ENCODE assay signal across 16 cellular contexts in the genomic region with DNA sequence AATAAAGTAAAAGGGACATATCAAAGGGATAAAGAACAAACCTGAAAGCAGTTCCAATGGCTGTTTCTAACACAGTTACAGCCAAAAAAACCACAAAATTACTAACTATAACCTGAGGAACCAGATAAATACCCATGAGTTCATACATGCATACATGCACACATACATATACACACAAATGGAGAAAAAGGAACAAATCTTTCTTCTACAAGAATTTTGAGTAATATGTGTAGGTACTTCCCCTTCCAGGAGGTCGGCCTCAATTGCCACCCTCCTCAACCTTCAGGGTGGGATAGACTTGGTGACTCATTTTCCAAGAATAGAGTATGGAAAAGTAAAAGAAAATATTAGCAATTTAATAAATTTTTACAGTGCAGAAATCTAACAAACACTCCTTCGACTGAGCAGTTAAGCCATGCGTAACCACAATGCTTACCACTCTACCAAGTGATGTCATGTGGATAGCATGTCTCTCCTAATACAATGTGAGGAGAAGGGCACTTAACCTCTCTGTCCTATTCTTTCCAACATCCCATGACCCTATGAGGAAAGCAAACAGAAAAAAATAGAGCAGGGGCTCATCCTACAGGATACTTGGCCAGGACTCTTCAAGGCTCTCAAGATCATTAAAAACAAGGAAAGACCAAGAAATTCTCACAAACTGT.
DNase-seq lines count a peak whose midpoint lies in the region; ATAC-seq lines count a peak whose summit lies in the region.
"Had no signal": no experiment of that assay in that cellular context is flagged by ENCODE, and none has a peak within 500 bp of the region (broad histone marks: within the 10 kb centered on the region; RNA-seq: fewer than 3 reads in every experiment).

No MANE protein-coding gene starts in this region.

- ATAC-seq in GM21526 (IDR thresholded peaks at IDR 0.05; ENCODE audit: low FRiP score, unreplicated experiment), result no peak

- DNase-seq in A172 (ENCODE audit: low spot score) (peak; percentile 43), EL (peak; percentile 37), RPMI7951 (ENCODE audit: low read depth) (peak; percentile 25), foreskin melanocyte (peak; percentile 2), ecto neural progenitor cell (ENCODE audit: low spot score) (no peak), iPS-NIHi11 (ENCODE audit: low spot score) (no peak), SIG-M5 treated with dmso at 0.1 percent for 504 hours (lab: John Stamatoyannopoulos, UW; ENCODE audit: unreplicated experiment) (no peak)
- DNase-seq: activated CD4-positive, alpha-beta T cell treated with anti-CD3 and anti-CD28 coated beads for 1 hour; aorta; gastrocnemius medialis; GM23248; islet precursor cell; NCI-H2081 treated with DMSO at 0.1 percent for 48 hours; PC-9; transverse colon had no signal

Comparison
In these comparisons a context has a peak if more than half of its experiments do, and no peak if none do; other contexts are left out.
1. DNase-seq: peak in A172 (single experiment), EL (single experiment), RPMI7951 (single experiment) and foreskin melanocyte (single experiment); none in ecto neural progenitor cell (single experiment), iPS-NIHi11 (single experiment) and SIG-M5 treated with dmso at 0.1 percent for 504 hours (single experiment).